8 cellular contexts compared by ENCODE assay signal in the genomic region with DNA sequence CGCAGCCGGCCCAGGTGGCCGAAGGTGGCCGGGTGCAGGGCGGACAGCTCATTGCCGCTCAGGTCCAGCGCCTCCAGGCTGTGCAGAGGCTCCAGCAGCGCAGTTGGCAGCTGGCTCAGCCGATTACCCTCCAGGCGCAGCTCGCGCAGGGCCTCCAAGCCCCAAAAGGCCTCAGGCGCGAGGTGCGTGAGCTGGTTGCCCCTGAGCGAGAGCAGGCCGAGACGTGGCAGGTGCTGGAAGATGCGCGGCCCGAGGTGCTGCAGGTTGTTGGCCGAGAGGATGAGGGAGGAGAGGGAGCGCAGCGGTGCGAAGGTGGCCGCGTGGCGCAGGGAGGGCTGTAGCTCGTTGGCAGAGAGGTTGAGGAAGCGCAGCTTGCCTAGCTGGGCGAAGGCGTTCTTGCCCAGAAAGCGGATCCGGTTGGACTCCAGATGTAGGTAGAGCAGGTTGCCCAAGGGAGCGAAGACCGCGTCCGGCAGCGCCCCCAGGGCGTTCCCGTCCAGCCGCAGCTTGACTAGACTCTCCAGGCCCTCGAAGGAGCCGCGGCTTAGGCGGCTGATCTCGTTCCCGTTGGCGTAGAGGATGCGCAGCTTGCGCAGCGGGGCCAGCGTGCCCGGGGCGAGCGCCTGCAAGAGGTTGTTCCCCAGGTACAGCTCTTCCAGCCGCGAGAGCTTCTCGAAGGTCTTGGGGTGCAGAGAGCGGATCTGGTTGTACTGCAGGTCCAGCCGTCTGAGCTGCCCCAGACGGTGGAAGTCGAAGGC. TPM values are rescaled to one million over a fixed set of nuclear protein-coding genes. Genes with fewer than 3 reads are reported as not detected.
DNase-seq lines count a peak whose midpoint lies in the region; ATAC-seq and TF ChIP-seq lines count a peak whose summit lies in the region.

No MANE protein-coding gene starts in this region.

- H3K36me3 ChIP-seq in colonic mucosa, result no peaks in the 10 kb centered on the region
- H3K36me3 ChIP-seq in tibial nerve, result no peaks in the 10 kb centered on the region

- H3K27me3 ChIP-seq in colonic mucosa (peaks cover 28% of the 10 kb centered on the region), tibial nerve (peaks cover 0 to 44% of the 10 kb centered on the region in 2 donors)

- no peak for TF ChIP-seq EP300 in tibial nerve (IDR thresholded peaks at IDR 0.05)

- H3K9me3 ChIP-seq in colonic mucosa (no peaks in the 10 kb centered on the region), tibial nerve (no peaks in the 10 kb centered on the region)

- intact Hi-C loops in colonic mucosa (cut with DNase I) (loop anchor here (2.0 kb wide), 1 partner anchor 148 kb away; no protein-coding TSS in a partner anchor), lower leg skin (cut with DNase I; ENCODE audit: low total_unique reads) (no loop called here)

- ATAC-seq in HG03378 (IDR thresholded peaks at IDR 0.05; ENCODE audit: unreplicated experiment), result no peak

- H3K4me3 ChIP-seq in colonic mucosa (peak overlapping the region; percentile 63), lower leg skin (ENCODE audit: low read depth, poor library complexity, severe bottlenecking) (peak overlapping the region; percentile 26), tibial nerve (peak overlapping the region; percentile 24 to 61 (median 52))

- H3K4me1 ChIP-seq in colonic mucosa, result peaks cover 6% of the 10 kb centered on the region
- peaks cover 0 to 36% (median 14%) of the 10 kb centered on the region in 4 donors for H3K4me1 ChIP-seq in tibial nerve

- peak overlapping the region; percentile 56 to 83 for H3K9ac ChIP-seq in colonic mucosa (ENCODE audit: low read depth in 2 of 2, low read length in 2 of 2)

- DNase-seq in COR-L47 (lab: John Stamatoyannopoulos, UW) (peak; percentile 77), NCI-H510A (lab: John Stamatoyannopoulos, UW) (peak; percentile 48), colonic mucosa (peak; percentile 44), lower leg skin (ENCODE audit: low spot score in 2 of 2) (no peak), tibial nerve (ENCODE audit: low spot score in 2 of 2) (no peak), SIG-M5 treated with dmso at 0.1 percent for 504 hours (lab: John Stamatoyannopoulos, UW; ENCODE audit: unreplicated experiment) (no peak), SKM-1 treated with dmso at 0.1 percent for 144 hours (lab: John Stamatoyannopoulos, UW; ENCODE audit: unreplicated experiment) (no peak)

- TF ChIP-seq POLR2A in lower leg skin (IDR thresholded peaks at IDR 0.05) (no peak), tibial nerve (IDR thresholded peaks at IDR 0.05) (no peak)

- TF ChIP-seq CTCF in colonic mucosa (IDR thresholded peaks at IDR 0.05) (no peak), lower leg skin (IDR thresholded peaks at IDR 0.05) (no peak), tibial nerve (IDR thresholded peaks at IDR 0.05) (no peak)

- H3K27ac ChIP-seq in colonic mucosa (peak overlapping the region; percentile 43), tibial nerve (peak overlapping the region in 1 of 4 donors; percentile 16)

- WGBS in lower leg skin, 2 donors, result 1 to 5% methylated on average over 18 to 42 of the region's 63 CpGs
- 3 to 11% methylated on average over 38 to 51 of the region's 63 CpGs for WGBS in tibial nerve, 2 donors

RNA-seq across cellular contexts. Expression of a gene that starts 0.9 kb away (rescaled TPM):
- 1 to 10 TPM; 1.1 to 1.9 TPM for total RNA-seq in colonic mucosa
- total RNA-seq in lower leg skin, result 1 to 10 TPM in 2 of 4 donors, under 1 TPM in 2; 0.89 to 3.9 (median 1.9) TPM
- total RNA-seq in tibial nerve, result 1 to 10 TPM; 1.2 to 2.8 (median 2.4) TPM

Comparison
In these comparisons a context has a peak if more than half of its experiments do, and no peak if none do; other contexts are left out.
1. DNase-seq: peak in COR-L47 (single experiment), NCI-H510A (single experiment) and colonic mucosa (single experiment); none in lower leg skin (0 of 2), tibial nerve (0 of 2), SIG-M5 treated with dmso at 0.1 percent for 504 hours (single experiment) and SKM-1 treated with dmso at 0.1 percent for 144 hours (single experiment).
2. Peak in every context shown above with its lines, with median percentiles within 50 percentile points of each other: H3K4me3 ChIP-seq.